ENCODE assay signal across 28 cellular contexts in genomic region chr2:112591413-112591812, GRCh38.
"Had no signal": no experiment of that assay in that cellular context is flagged by ENCODE, and none has a peak within 500 bp of the region (broad histone marks: within the 10 kb centered on the region; RNA-seq: fewer than 3 reads in every experiment).

No MANE protein-coding gene starts in this region.

- H3K27ac Mint-ChIP-seq: activated naive CD8-positive, alpha-beta T cell treated with anti-CD3 and anti-CD28 coated beads, Interleukin-2, amount 10 ng/mL, durations not matched to agents 7 days and 5 days; activated T-helper 2 cell treated with anti-CD3 and anti-CD28 coated beads, Interferon-gamma antibody, Interleukin-2, Interleukin-4, amounts not matched to agents 10 μg/mL and 5 μg/mL and 100 μg/mL, durations not matched to agents 14 hours and 24 hours and 36 hours had no signal

- H3K9me3 Mint-ChIP-seq: activated naive CD8-positive, alpha-beta T cell treated with anti-CD3 and anti-CD28 coated beads, Interleukin-2, amount 10 ng/mL, durations not matched to agents 7 days and 5 days; activated T-helper 2 cell treated with anti-CD3 and anti-CD28 coated beads, Interferon-gamma antibody, Interleukin-2, Interleukin-4, amounts not matched to agents 10 μg/mL and 5 μg/mL and 100 μg/mL, durations not matched to agents 14 hours and 24 hours and 36 hours; central memory CD8-positive, alpha-beta T cell; effector memory CD8-positive, alpha-beta T cell; immature natural killer cell; natural killer cell; T-helper 2 cell treated with Interferon-gamma antibody and Interleukin-4, amounts not matched to agents 5 μg/mL and 100 μg/mL, for 36 hours had no signal

- H3K4me3 Mint-ChIP-seq: activated CD8-positive, alpha-beta T cell treated with anti-CD3 and anti-CD28 coated beads, Interleukin-2, amount 10 ng/mL, durations not matched to agents 7 days and 5 days; activated naive CD8-positive, alpha-beta T cell treated with anti-CD3 and anti-CD28 coated beads, Interleukin-2, amount 10 ng/mL, durations not matched to agents 7 days and 5 days; central memory CD8-positive, alpha-beta T cell; effector memory CD8-positive, alpha-beta T cell; immature natural killer cell; natural killer cell; T-helper 2 cell treated with Interferon-gamma antibody and Interleukin-4, amounts not matched to agents 5 μg/mL and 100 μg/mL, for 36 hours had no signal

- DNase-seq: activated CD4-positive, alpha-beta T cell treated with anti-CD3 and anti-CD28 coated beads for 1 hour; activated CD4-positive, alpha-beta T cell treated with anti-CD3 and anti-CD28 coated beads, Interleukin-2, amount 50 U/mL, for 1 hour; activated CD8-positive, alpha-beta T cell treated with anti-CD3 and anti-CD28 coated beads, Interleukin-2, amount 10 ng/mL, durations not matched to agents 7 days and 5 days; activated naive CD4-positive, alpha-beta T cell; activated naive CD8-positive, alpha-beta T cell treated with anti-CD3 and anti-CD28 coated beads, Interleukin-2, amount 10 ng/mL, durations not matched to agents 7 days and 5 days; activated T-cell treated with anti-CD3 and anti-CD28 coated beads, Interleukin-2, amount 50 U/mL, for 1 hour; amniotic stem cell; dorsolateral prefrontal cortex; effector memory CD8-positive, alpha-beta T cell; foreskin melanocyte; immature natural killer cell; kidney glomerular epithelial cell; left ventricle myocardium inferior; midbrain; natural killer cell; ovary; right cardiac atrium; stimulated activated CD4-positive, alpha-beta T cell treated with anti-CD3 and anti-CD28 coated beads, Interleukin-12 subunit alpha, Interleukin-12 subunit beta, amount 100 ng/mL, for 4 hours; stimulated activated CD4-positive, alpha-beta T cell treated with anti-CD3 and anti-CD28 coated beads, Interleukin-4, amount 100 ng/mL, for 4 hours; stimulated activated naive CD8-positive, alpha-beta T cell treated with anti-CD3 and anti-CD28 coated beads, Interleukin-15, Interleukin-2, amounts not matched to agents 100 U/mL and 50 U/mL, for 24 hours; tibial artery; uterus had no signal

- H3K27ac ChIP-seq: dorsolateral prefrontal cortex, left ventricle myocardium inferior, neutrophil, ovary, tibial artery, uterus had no signal

- H3K36me3 ChIP-seq: breast epithelium, ovary, uterus had no signal

- H3K4me1 ChIP-seq: breast epithelium, tibial artery, uterus had no signal

- H3K9me3 ChIP-seq: breast epithelium, left ventricle myocardium inferior, neutrophil, ovary, tibial artery, uterus had no signal

- H3K36me3 Mint-ChIP-seq: natural killer cell had no signal

- H3K4me3 ChIP-seq: breast epithelium, dorsolateral prefrontal cortex, left ventricle myocardium inferior, ovary, tibial artery, uterus had no signal

- ATAC-seq: activated CD8-positive, alpha-beta T cell treated with anti-CD3 and anti-CD28 coated beads, Interleukin-2, amount 10 ng/mL, durations not matched to agents 7 days and 5 days; effector memory CD8-positive, alpha-beta T cell; esophagus mucosa; natural killer cell; right cardiac atrium; stimulated activated naive CD8-positive, alpha-beta T cell treated with anti-CD3 and anti-CD28 coated beads, Interleukin-15, Interleukin-2, amounts not matched to agents 100 U/mL and 50 U/mL, for 24 hours had no signal

- H3K27me3 Mint-ChIP-seq: activated naive CD8-positive, alpha-beta T cell treated with anti-CD3 and anti-CD28 coated beads, Interleukin-2, amount 10 ng/mL, durations not matched to agents 7 days and 5 days; central memory CD8-positive, alpha-beta T cell; effector memory CD8-positive, alpha-beta T cell had no signal

- H3K27me3 ChIP-seq: breast epithelium, dorsolateral prefrontal cortex, neutrophil, ovary, tibial artery, uterus had no signal
